ENCODE assay signal across 1 cellular context in genomic region chr3:64627471-64628321, GRCh38.
TF ChIP-seq lines count a peak whose summit lies in the region.

No MANE protein-coding gene starts in this region.

TF ChIP-seq in IMR-90, 13 proteins besides CTCF, POLR2A, EP300 and RAD21 (continued from another document):
- no peak for TF ChIP-seq MAFK (IDR thresholded peaks at IDR 0.05; ENCODE audit: low read depth, low read length)
- TF ChIP-seq RFX5 (IDR thresholded peaks at IDR 0.05; ENCODE audit: low read depth, low read length): no peak
- no peak for TF ChIP-seq CEBPB (IDR thresholded peaks at IDR 0.05; ENCODE audit: low read depth, low read length)
- no peak for TF ChIP-seq RCOR1 (IDR thresholded peaks at IDR 0.05; ENCODE audit: insufficient replicate concordance, low read length)
- TF ChIP-seq NFE2L2 (IDR thresholded peaks at IDR 0.05; ENCODE audit: low read depth, low read length): no peak
